In genomic region chr3:186097663-186098451, GRCh38 we compare ENCODE assay signal across 1 cellular context.
TF ChIP-seq lines count a peak whose summit lies in the region.

No MANE protein-coding gene starts in this region.

TF ChIP-seq in K562, 482 proteins besides CTCF, POLR2A, EP300 and RAD21 (continued from another document and continues in another):
- TF ChIP-seq PKNOX1 (IDR thresholded peaks at IDR 0.05), result peak; percentile 61; the same call in 1 of the 2 replicates
- TF ChIP-seq TEAD4 (IDR thresholded peaks at IDR 0.05; ENCODE audit: low read length), result no peak
- no peak for TF ChIP-seq TEAD4 (CRISPR knock-in tag; IDR thresholded peaks at IDR 0.05; ENCODE audit: borderline replicate concordance)
- no peak for TF ChIP-seq PTBP1 (IDR thresholded peaks at IDR 0.05; ENCODE audit: low read depth, low read length)
- no peak for TF ChIP-seq TAF15 (IDR thresholded peaks at IDR 0.05; ENCODE audit: low read depth, low read length)
- TF ChIP-seq SETDB1 (IDR thresholded peaks at IDR 0.05; ENCODE audit: low read length), result no peak
- no peak for TF ChIP-seq DLX4 (CRISPR knock-in tag; IDR thresholded peaks at IDR 0.05)
- TF ChIP-seq ATF7 (IDR thresholded peaks at IDR 0.05), result peak; percentile 63; the same call in 1 of the 2 replicates
- TF ChIP-seq ZBTB43 (CRISPR knock-in tag; IDR thresholded peaks at IDR 0.05), result no peak
- TF ChIP-seq HDAC8 (tag; IDR thresholded peaks at IDR 0.05), result no peak
- no peak for TF ChIP-seq KDM5B (IDR thresholded peaks at IDR 0.05; ENCODE audit: insufficient replicate concordance, low read depth, low read length)
- no peak for TF ChIP-seq ASH1L (IDR thresholded peaks at IDR 0.05; ENCODE audit: borderline replicate concordance, low read depth, partially characterized antibody)
- TF ChIP-seq TSHZ1 (CRISPR knock-in tag; IDR thresholded peaks at IDR 0.05), result no peak
- TF ChIP-seq NONO (IDR thresholded peaks at IDR 0.05; ENCODE audit: low read depth in 2 of 2, low read length in 1 of 2), result no peak
- TF ChIP-seq SIN3A (IDR thresholded peaks at IDR 0.05; ENCODE audit: borderline replicate concordance in 2 of 2, control insufficient read depth in 1 of 2, low read depth in 2 of 2, low read length in 2 of 2), result no peak
- no peak for TF ChIP-seq RBM34 (IDR thresholded peaks at IDR 0.05; ENCODE audit: borderline replicate concordance, insufficient read depth, low read length)
- no peak for TF ChIP-seq ZC3H8 (IDR thresholded peaks at IDR 0.05)
- TF ChIP-seq TCF7L2 (IDR thresholded peaks at IDR 0.05; ENCODE audit: low read depth, low read length), result peak; percentile 40; the same call in 1 of the 2 replicates
- TF ChIP-seq ZHX1 (conservative IDR thresholded peaks at IDR 0.05; ENCODE audit: low read length), result no peak
- no peak for TF ChIP-seq STAT5B (CRISPR knock-in tag; IDR thresholded peaks at IDR 0.05)
- TF ChIP-seq ZNF511 (CRISPR knock-in tag; IDR thresholded peaks at IDR 0.05), result no peak
- TF ChIP-seq ZNF449 (CRISPR knock-in tag; IDR thresholded peaks at IDR 0.05), result no peak
- peak; percentile 97 for TF ChIP-seq PRDM10 (IDR thresholded peaks at IDR 0.05; ENCODE audit: partially characterized antibody)
- TF ChIP-seq NCOA4 (IDR thresholded peaks at IDR 0.05; ENCODE audit: partially characterized antibody), result no peak
- no peak for TF ChIP-seq ZNF23 (CRISPR knock-in tag; IDR thresholded peaks at IDR 0.05)
- no peak for TF ChIP-seq KLF1 (tag; IDR thresholded peaks at IDR 0.05)
- TF ChIP-seq MEIS2 (IDR thresholded peaks at IDR 0.05; ENCODE audit: partially characterized antibody), result peak; percentile 41
- TF ChIP-seq MEF2D (tag; conservative IDR thresholded peaks at IDR 0.05; ENCODE audit: low read depth), result no peak
- TF ChIP-seq TBL1XR1 (IDR thresholded peaks at IDR 0.05; ENCODE audit: low read length in 2 of 2), result no peak
- no peak for TF ChIP-seq NCOA1 (IDR thresholded peaks at IDR 0.05; ENCODE audit: low read depth)
- no peak for TF ChIP-seq ARID4B (CRISPR knock-in tag; IDR thresholded peaks at IDR 0.05)
- TF ChIP-seq JUNB (CRISPR knock-in tag; conservative IDR thresholded peaks at IDR 0.05), result no peak
